ENCODE assay signal across 1 cellular context in genomic region chr1:70459502-70460225, GRCh38.
TF ChIP-seq lines count a peak whose summit lies in the region.

No MANE protein-coding gene starts in this region.

TF ChIP-seq in K562, 482 proteins besides CTCF, POLR2A, EP300 and RAD21 (continued from another document and continues in another):
- TF ChIP-seq ETS1 (conservative IDR thresholded peaks at IDR 0.05; ENCODE audit: control insufficient read depth, low read depth, low read length): no peak
- peak; percentile 50; the same call in 1 of the 2 replicates for TF ChIP-seq JUNB (CRISPR knock-in tag; conservative IDR thresholded peaks at IDR 0.05)
- peak; percentile 93 for TF ChIP-seq FOSL1 (tag; conservative IDR thresholded peaks at IDR 0.05)
- TF ChIP-seq ZMIZ1 (IDR thresholded peaks at IDR 0.05; ENCODE audit: low read depth in 2 of 2, low read length in 2 of 2): no peak
- TF ChIP-seq TBL1XR1 (IDR thresholded peaks at IDR 0.05; ENCODE audit: low read length in 2 of 2): no peak
- no peak for TF ChIP-seq BRCA1 (IDR thresholded peaks at IDR 0.05)
- no peak for TF ChIP-seq BRCA1 (CRISPR knock-in tag; IDR thresholded peaks at IDR 0.05)
- peak; percentile 76 for TF ChIP-seq TCF3 (CRISPR knock-in tag; IDR thresholded peaks at IDR 0.05)
- TF ChIP-seq CCAR2 (IDR thresholded peaks at IDR 0.05; ENCODE audit: low read depth, low read length): no peak
- no peak for TF ChIP-seq SNAPC5 (CRISPR knock-in tag; IDR thresholded peaks at IDR 0.05)
- no peak for TF ChIP-seq POU5F1 (IDR thresholded peaks at IDR 0.05; ENCODE audit: borderline replicate concordance, low read depth, low read length, partially characterized antibody)
- no peak for TF ChIP-seq ZNF764 (CRISPR knock-in tag; IDR thresholded peaks at IDR 0.05; ENCODE audit: low read depth)
- TF ChIP-seq RERE (CRISPR knock-in tag; IDR thresholded peaks at IDR 0.05; ENCODE audit: borderline replicate concordance): no peak
- no peak for TF ChIP-seq U2AF1 (optimal IDR thresholded peaks at IDR 0.05; ENCODE audit: low read depth, low read length)
- no peak for TF ChIP-seq RBM34 (IDR thresholded peaks at IDR 0.05; ENCODE audit: borderline replicate concordance, insufficient read depth, low read length)
- TF ChIP-seq TBP (optimal IDR thresholded peaks at IDR 0.05; ENCODE audit: low read depth, low read length): peak; percentile 60
- TF ChIP-seq ZNF592 (IDR thresholded peaks at IDR 0.05): no peak
- TF ChIP-seq MAX (CRISPR knock-in tag; IDR thresholded peaks at IDR 0.05): no peak
- TF ChIP-seq ZNF589 (CRISPR knock-in tag; IDR thresholded peaks at IDR 0.05; ENCODE audit: low read depth): no peak
- no peak for TF ChIP-seq TGIF2 (CRISPR knock-in tag; IDR thresholded peaks at IDR 0.05)
- peak; percentile 71 for TF ChIP-seq NFE2 (IDR thresholded peaks at IDR 0.05; ENCODE audit: low read depth)
- no peak for TF ChIP-seq ZNF75A (CRISPR knock-in tag; IDR thresholded peaks at IDR 0.05)
- TF ChIP-seq GATAD2A (IDR thresholded peaks at IDR 0.05): no peak
- TF ChIP-seq CBFA2T3 (IDR thresholded peaks at IDR 0.05): peak; percentile 69
- TF ChIP-seq SMC3 (conservative IDR thresholded peaks at IDR 0.05; ENCODE audit: insufficient read depth, low read depth, low read length): no peak
- TF ChIP-seq ZNF639 (CRISPR knock-in tag; conservative IDR thresholded peaks at IDR 0.05 in 1 of 2, IDR thresholded peaks at IDR 0.05 in 1 of 2): no peak
- TF ChIP-seq ZFP91 (CRISPR knock-in tag; IDR thresholded peaks at IDR 0.05): no peak
- TF ChIP-seq MAFG (tag; conservative IDR thresholded peaks at IDR 0.05): peak; percentile 62
- no peak for TF ChIP-seq ZNF511 (CRISPR knock-in tag; IDR thresholded peaks at IDR 0.05)
- no peak for TF ChIP-seq FOXA3 (CRISPR knock-in tag; conservative IDR thresholded peaks at IDR 0.05 in 1 of 2, IDR thresholded peaks at IDR 0.05 in 1 of 2)
- no peak for TF ChIP-seq ZNF512 (tag; IDR thresholded peaks at IDR 0.05)
- TF ChIP-seq DPF2 (IDR thresholded peaks at IDR 0.05): peak; percentile 78
- no peak for TF ChIP-seq RBFOX2 (IDR thresholded peaks at IDR 0.05; ENCODE audit: low read depth, low read length)
- TF ChIP-seq POLR2B (IDR thresholded peaks at IDR 0.05; ENCODE audit: low read depth, partially characterized antibody): no peak
- TF ChIP-seq CBFB (CRISPR knock-in tag; IDR thresholded peaks at IDR 0.05): no peak
